ENCODE assay signal across 8 cellular contexts in genomic region chr3:136994772-136995516, GRCh38. TPM values are rescaled to one million over a fixed set of nuclear protein-coding genes. Genes with fewer than 3 reads are reported as not detected.
A peak's percentile ranks its signal among the peaks of the same experiment; 100 is the strongest.
DNase-seq lines count a peak whose midpoint lies in the region; ATAC-seq, FAIRE-seq and TF ChIP-seq lines count a peak whose summit lies in the region.

No MANE protein-coding gene starts in this region.

- DNase-seq in Daoy (ENCODE audit: low read depth) (peak; percentile 84), NCI-H69 (lab: John Stamatoyannopoulos, UW) (peak; percentile 81), epithelial cell of proximal tubule (ENCODE audit: low read depth) (peak; percentile 61), pancreas (peak; percentile 82 to 93 (median 90)), DMS114 treated with DMSO at 0.1 percent for 48 hours (lab: John Stamatoyannopoulos, UW; ENCODE audit: unreplicated experiment) (no peak), MM.1S (no peak), GM10266 (ENCODE audit: extremely low spot score) (no peak)

- H3K9ac ChIP-seq in MM.1S (ENCODE audit: low read length) = no peak overlapping the region

- no peak overlapping the region for H3K4me2 ChIP-seq in MM.1S (ENCODE audit: low read depth, low read length)

- H3K9me2 ChIP-seq in MM.1S (replicated peaks; ENCODE audit: insufficient read depth, low read length) = no peaks in the 10 kb centered on the region

- no peaks in the 10 kb centered on the region for H3F3A ChIP-seq in MM.1S (ENCODE audit: insufficient read depth, low read length)

- no peaks in the 10 kb centered on the region for H3K36me3 ChIP-seq in pancreas
- H3K36me3 ChIP-seq in MM.1S (replicated peaks; ENCODE audit: insufficient read depth, low read length) = no peaks in the 10 kb centered on the region

- H3K27me3 ChIP-seq in pancreas = no peaks in the 10 kb centered on the region
- H3K27me3 ChIP-seq in MM.1S (replicated peaks; ENCODE audit: insufficient read depth, low read length) = no peaks in the 10 kb centered on the region

- no peaks in the 10 kb centered on the region for H4K20me1 ChIP-seq in MM.1S (ENCODE audit: insufficient read depth, low read length)

- 21 to 23% methylated on average over 8 of the region's 8 CpGs for WGBS in pancreas, 2 donors

- H3K4me1 ChIP-seq in pancreas (peaks cover 9 to 15% (median 14%) of the 10 kb centered on the region in 3 donors), MM.1S (ENCODE audit: low read length) (no peaks in the 10 kb centered on the region)

- peak; percentile 49 for FAIRE-seq in pancreas (lab: Jason Lieb, UNC)

- H3K27ac ChIP-seq in pancreas (peak overlapping the region; percentile 29 to 94 (median 78)), MM.1S (ENCODE audit: low read length) (no peak overlapping the region)

- no peak overlapping the region for H3K4me3 ChIP-seq in epithelial cell of proximal tubule (ENCODE audit: low read depth, low read length)
- H3K4me3 ChIP-seq in pancreas = no peak overlapping the region
- no peak overlapping the region for H3K4me3 ChIP-seq in MM.1S (ENCODE audit: low read length)

- ATAC-seq in pancreas (peak; percentile 98 to 99 (median 98)), HG03159 (IDR thresholded peaks at IDR 0.05; ENCODE audit: unreplicated experiment) (no peak)

- TF ChIP-seq CTCF in epithelial cell of proximal tubule (conservative IDR thresholded peaks at IDR 0.05; ENCODE audit: low read depth, low read length) (no peak), pancreas (IDR thresholded peaks at IDR 0.05) (no peak), MM.1S (IDR thresholded peaks at IDR 0.05; ENCODE audit: low read length) (no peak), GM10266 (IDR thresholded peaks at IDR 0.05; ENCODE audit: control insufficient read depth, insufficient read depth, low read depth, missing control alignments) (no peak)

- no peaks in the 10 kb centered on the region for H3K9me3 ChIP-seq in pancreas
- no peaks in the 10 kb centered on the region for H3K9me3 ChIP-seq in MM.1S (replicated peaks; ENCODE audit: insufficient read depth, low read length)

- H3K79me2 ChIP-seq in MM.1S (ENCODE audit: low read length) = no peaks in the 10 kb centered on the region

- no peak overlapping the region for H2AFZ ChIP-seq in MM.1S (ENCODE audit: low read length)

- intact Hi-C loops in pancreas (cut with DNase I) = no loop called here

RNA-seq across cellular contexts. Expression of gene IL20RB, which starts 37.2 kb away (rescaled TPM):
- 1.3 and 1.5 TPM in 2 replicates for total RNA-seq in Daoy (2014; rRNA removed; shearing (Covaris generic))
- total RNA-seq in epithelial cell of proximal tubule (0.14 TPM in 1 of 2 replicates, not detected in the other), pancreas (under 1 TPM; 0.28 to 0.52 (median 0.34) TPM)
- polyA plus RNA-seq in pancreas = 1 to 10 TPM in 1 of 2 donors, under 1 TPM in 1; 0.87 to 1.3 TPM

Comparison
In these comparisons a context has a peak if more than half of its experiments do, and no peak if none do; other contexts are left out.
1. DNase-seq: peak in Daoy (single experiment), NCI-H69 (single experiment), epithelial cell of proximal tubule (single experiment) and pancreas (6 of 6); none in DMS114 treated with DMSO at 0.1 percent for 48 hours (single experiment), MM.1S (single experiment) and GM10266 (single experiment).